6 cellular contexts compared by ENCODE assay signal in the genomic region with DNA sequence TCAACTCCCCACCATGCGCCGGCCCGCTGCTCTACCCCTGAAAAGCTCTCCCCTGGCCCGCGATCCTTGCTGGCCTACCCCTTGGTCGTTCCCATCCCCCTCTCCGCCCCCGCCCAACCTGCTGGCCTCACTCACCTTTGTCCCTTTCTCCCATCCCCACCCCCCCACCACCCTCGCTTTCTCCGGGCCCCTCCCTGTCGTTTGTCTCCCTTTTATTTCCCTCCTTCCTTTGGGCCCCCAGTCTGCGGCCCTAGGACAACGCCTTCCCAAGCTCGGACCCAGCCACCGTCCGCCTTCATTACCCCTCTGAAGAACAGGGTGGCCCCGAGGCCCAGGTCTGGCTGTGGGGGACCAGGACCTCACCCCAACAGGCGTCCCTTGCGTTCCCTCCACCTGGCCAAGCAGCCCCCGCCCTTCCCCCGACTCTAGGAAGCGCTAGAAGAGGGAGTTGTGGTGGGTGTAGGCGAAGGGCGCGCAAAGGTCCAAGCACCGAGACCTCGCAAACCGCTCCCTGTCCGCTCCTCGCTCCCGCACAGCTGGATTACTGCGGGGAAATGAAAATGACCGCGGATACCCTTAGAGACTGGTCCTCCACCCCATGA. TPM values are rescaled to one million over a fixed set of nuclear protein-coding genes. Genes with fewer than 3 reads are reported as not detected.
DNase-seq lines count a peak whose midpoint lies in the region; ATAC-seq and TF ChIP-seq lines count a peak whose summit lies in the region.

No MANE protein-coding gene starts in this region.

- no peak overlapping the region for H3K27ac ChIP-seq in HL-60 (replicated peaks)

- H3K9me3 Mint-ChIP-seq in progenitor cell of endocrine pancreas (ENCODE audit: low read depth), result no peaks in the 10 kb centered on the region

- peak overlapping the region; percentile 92 for H3K27ac Mint-ChIP-seq in progenitor cell of endocrine pancreas

- no peak for TF ChIP-seq CTCF in HL-60 (IDR thresholded peaks at IDR 0.05; ENCODE audit: insufficient read depth, low read length)
- no peak for TF ChIP-seq CTCF in progenitor cell of endocrine pancreas (IDR thresholded peaks at IDR 0.05; ENCODE audit: unreplicated experiment)

- peak overlapping the region; percentile 62 for H3K4me3 Mint-ChIP-seq in progenitor cell of endocrine pancreas (ENCODE audit: low read depth)

- H3K27me3 ChIP-seq in HL-60 (ENCODE audit: insufficient read depth, poor library complexity, severe bottlenecking), result no peaks in the 10 kb centered on the region

- no peaks in the 10 kb centered on the region for H3K27me3 Mint-ChIP-seq in progenitor cell of endocrine pancreas

- peak overlapping the region; percentile 35 for H3K4me3 ChIP-seq in HL-60 (replicated peaks; ENCODE audit: insufficient read depth, low read length)

- peaks cover 39% of the 10 kb centered on the region for H3K4me1 Mint-ChIP-seq in progenitor cell of endocrine pancreas (ENCODE audit: low read depth)

- DNase-seq in HL-60 (ENCODE audit: low read depth in 1 of 2, low spot score in 1 of 2) (no peak), ecto neural progenitor cell (ENCODE audit: low spot score) (peak; percentile 58), progenitor cell of endocrine pancreas (ENCODE audit: low spot score, unreplicated experiment) (peak; percentile 20), A172 (ENCODE audit: low spot score) (no peak), C1 segment of cervical spinal cord (lab: John Stamatoyannopoulos, UW) (no peak)

- ATAC-seq in activated CD4-positive, CD25-positive, alpha-beta regulatory T cell treated with anti-CD3 and anti-CD28 coated beads, Interleukin-2, amount 50 U/mL, for 24 hours, result no peak

- no peaks in the 10 kb centered on the region for H3K36me3 Mint-ChIP-seq in progenitor cell of endocrine pancreas (ENCODE audit: insufficient read depth)

RNA-seq across cellular contexts. Expression of a gene that starts 6.9 kb away (rescaled TPM):
- total RNA-seq in progenitor cell of endocrine pancreas, result 6.7 and 7.7 TPM in 2 replicates
- 0.74 TPM in 1 of 2 replicates, not detected in the other for total RNA-seq in A172 (2014; rRNA removed; shearing (Covaris generic))

RNA-seq across cellular contexts. Expression of a gene that starts 7.6 kb away (rescaled TPM):
- 113 and 121 TPM in 2 replicates for total RNA-seq in progenitor cell of endocrine pancreas
- total RNA-seq in A172 (2014; rRNA removed; shearing (Covaris generic)), result 72.1 and 163 TPM in 2 replicates

RNA-seq across cellular contexts. Expression of a gene that starts 14.3 kb away (rescaled TPM):
- 198 and 209 TPM in 2 replicates for total RNA-seq in progenitor cell of endocrine pancreas
- total RNA-seq in A172 (2014; rRNA removed; shearing (Covaris generic)), result 82.4 and 92.9 TPM in 2 replicates

RNA-seq across cellular contexts. Expression of a gene that starts 49.4 kb away (rescaled TPM):
- 39.8 and 43.1 TPM in 2 replicates for total RNA-seq in progenitor cell of endocrine pancreas
- 28.7 and 38.7 TPM in 2 replicates for total RNA-seq in A172 (2014; rRNA removed; shearing (Covaris generic))

RNA-seq across cellular contexts. Expression of a gene that starts 55.6 kb away (rescaled TPM):
- total RNA-seq in progenitor cell of endocrine pancreas, result 114 and 122 TPM in 2 replicates
- 44.4 and 46.2 TPM in 2 replicates for total RNA-seq in A172 (2014; rRNA removed; shearing (Covaris generic))

Comparison
In these comparisons a context has a peak if more than half of its experiments do, and no peak if none do; other contexts are left out.
1. DNase-seq: peak in ecto neural progenitor cell (single experiment) and progenitor cell of endocrine pancreas (single experiment); none in HL-60 (0 of 2), A172 (single experiment) and C1 segment of cervical spinal cord (0 of 14).